Comparison of ENCODE assay signal across 12 cellular contexts in the genomic region with DNA sequence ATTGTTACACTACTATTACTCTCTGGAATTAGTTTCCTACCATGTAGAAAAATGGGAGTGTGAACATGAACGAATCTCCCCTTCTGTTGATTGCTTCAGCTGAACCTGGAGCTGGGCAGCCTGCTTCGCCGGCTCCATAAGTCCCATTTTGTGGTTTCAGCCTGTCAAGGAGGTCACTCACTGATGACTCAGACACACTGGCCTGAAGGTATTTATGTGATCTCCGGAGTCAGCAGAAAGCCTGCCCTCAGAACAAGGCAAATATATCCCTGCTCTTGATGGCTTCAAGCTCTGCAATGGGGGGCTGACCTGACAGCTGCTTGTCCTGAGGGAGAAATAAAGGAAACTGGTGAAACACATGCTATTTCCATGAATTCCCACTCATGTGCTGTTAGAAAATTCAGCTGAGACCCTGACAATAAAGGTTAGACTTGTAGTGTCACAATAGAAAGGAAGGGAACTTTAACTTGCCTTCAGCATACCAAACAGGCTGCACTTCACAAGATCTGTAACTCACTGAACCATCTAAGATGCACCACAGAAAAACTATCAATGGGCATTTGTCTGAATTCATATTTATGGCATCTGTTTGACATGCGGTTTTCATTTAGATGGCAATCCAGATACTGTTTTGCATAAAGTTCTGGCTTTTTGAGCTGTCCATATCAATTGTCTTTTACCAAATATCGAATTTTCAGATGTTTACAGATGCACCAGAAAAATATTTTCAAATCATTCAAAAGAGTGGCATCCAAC.
DNase-seq lines count a peak whose midpoint lies in the region; ATAC-seq and TF ChIP-seq lines count a peak whose summit lies in the region.
"Had no signal": no experiment of that assay in that cellular context is flagged by ENCODE, and none has a peak within 500 bp of the region (broad histone marks: within the 10 kb centered on the region; RNA-seq: fewer than 3 reads in every experiment).

No MANE protein-coding gene starts in this region.

- no peaks in the 10 kb centered on the region for H3K79me2 ChIP-seq in GM23338 (replicated peaks; ENCODE audit: insufficient read depth)

- H3K36me3 ChIP-seq in GM23338 (ENCODE audit: insufficient read depth) = no peaks in the 10 kb centered on the region
- H3K36me3 ChIP-seq: left ventricle myocardium inferior had no signal

- H3K9me2 ChIP-seq in GM23338 (ENCODE audit: insufficient read depth) = peaks cover 11% of the 10 kb centered on the region; the same call in 1 of the 2 replicates

- H3K4me1 Mint-ChIP-seq in GM23338 = no peaks in the 10 kb centered on the region
- H3K4me1 Mint-ChIP-seq in stimulated activated memory B cell treated with anti-CD40 and anti-IgM and Interleukin-4, amounts not matched to agents 10 μg/mL and 1 μg/mL and 100 μg/mL, for 72 hours = no peaks in the 10 kb centered on the region
- H3K4me1 Mint-ChIP-seq: central memory CD8-positive, alpha-beta T cell had no signal

- H3K27me3 ChIP-seq in GM23338 (ENCODE audit: insufficient read depth) = no peaks in the 10 kb centered on the region

- no peak overlapping the region for H3K4me3 ChIP-seq in GM23338
- no peak overlapping the region for H3K4me3 ChIP-seq in epithelial cell of proximal tubule (ENCODE audit: low read depth, low read length)
- no peak overlapping the region for H3K4me3 ChIP-seq in retinal pigment epithelial cell (ENCODE audit: low read length)
- H3K4me3 ChIP-seq: left ventricle myocardium inferior had no signal

- H3K4me2 ChIP-seq in GM23338 = no peak overlapping the region

- H4K20me1 ChIP-seq in GM23338 (replicated peaks; ENCODE audit: insufficient read depth) = no peaks in the 10 kb centered on the region

- H3K27ac ChIP-seq in GM23338 (ENCODE audit: low read depth) = no peak overlapping the region
- H3K27ac ChIP-seq: left ventricle myocardium inferior had no signal

- no peaks in the 10 kb centered on the region for H3K9me3 Mint-ChIP-seq in GM23338
- peaks cover 17% of the 10 kb centered on the region for H3K9me3 Mint-ChIP-seq in stimulated activated memory B cell treated with anti-CD40 and anti-IgM and Interleukin-4, amounts not matched to agents 10 μg/mL and 1 μg/mL and 100 μg/mL, for 72 hours

- DNase-seq in GM23338 (ENCODE audit: low spot score) (peak; percentile 8), RPMI7951 (ENCODE audit: low read depth) (peak; percentile 99), epithelial cell of proximal tubule (ENCODE audit: low read depth) (peak; percentile 48), retinal pigment epithelial cell (ENCODE audit: low read depth) (peak; percentile 86)
- no peak for DNase-seq in stimulated activated naive CD4-positive, alpha-beta T cell treated with Interleukin-2 at 50 U/mL for 16 hours (lab: John Stamatoyannopoulos, UW)
- no peak for DNase-seq in activated naive CD4-positive, alpha-beta T cell treated with Interleukin-2 at 50 U/mL for 16 hours
- DNase-seq: H7, left ventricle myocardium inferior, NCI-H510A treated with DMSO at 0.1 percent for 48 hours had no signal

- no peak for ATAC-seq in GM23338
- ATAC-seq in stimulated activated memory B cell treated with anti-CD40 and anti-IgM and Interleukin-4, amounts not matched to agents 10 μg/mL and 1 μg/mL and 100 μg/mL, for 72 hours = no peak
- no peak for ATAC-seq in GM18907 (IDR thresholded peaks at IDR 0.05; ENCODE audit: unreplicated experiment)

- no peaks in the 10 kb centered on the region for H3F3A ChIP-seq in GM23338 (replicated peaks; ENCODE audit: low read depth)

- no peak overlapping the region for H3K27ac Mint-ChIP-seq in GM23338
- no peak overlapping the region for H3K27ac Mint-ChIP-seq in stimulated activated memory B cell treated with anti-CD40 and anti-IgM and Interleukin-4, amounts not matched to agents 10 μg/mL and 1 μg/mL and 100 μg/mL, for 72 hours

- no peaks in the 10 kb centered on the region for H3K36me3 Mint-ChIP-seq in GM23338 (ENCODE audit: low read depth)
- no peaks in the 10 kb centered on the region for H3K36me3 Mint-ChIP-seq in stimulated activated memory B cell treated with anti-CD40 and anti-IgM and Interleukin-4, amounts not matched to agents 10 μg/mL and 1 μg/mL and 100 μg/mL, for 72 hours

- TF ChIP-seq CTCF in GM23338 (conservative IDR thresholded peaks at IDR 0.05; ENCODE audit: low read depth in 2 of 2) (no peak), epithelial cell of proximal tubule (conservative IDR thresholded peaks at IDR 0.05; ENCODE audit: low read depth, low read length) (no peak), retinal pigment epithelial cell (conservative IDR thresholded peaks at IDR 0.05; ENCODE audit: low read depth, low read length) (no peak)

- H3K4me3 Mint-ChIP-seq in GM23338 = no peak overlapping the region
- no peak overlapping the region for H3K4me3 Mint-ChIP-seq in stimulated activated memory B cell treated with anti-CD40 and anti-IgM and Interleukin-4, amounts not matched to agents 10 μg/mL and 1 μg/mL and 100 μg/mL, for 72 hours
- H3K4me3 Mint-ChIP-seq: central memory CD8-positive, alpha-beta T cell had no signal

- peaks cover 3% of the 10 kb centered on the region for H3K27me3 Mint-ChIP-seq in GM23338 (ENCODE audit: insufficient read depth, low read depth, poor library complexity)
- H3K27me3 Mint-ChIP-seq in stimulated activated memory B cell treated with anti-CD40 and anti-IgM and Interleukin-4, amounts not matched to agents 10 μg/mL and 1 μg/mL and 100 μg/mL, for 72 hours = peaks cover 8% of the 10 kb centered on the region
- H3K27me3 Mint-ChIP-seq: central memory CD8-positive, alpha-beta T cell had no signal

- H3K4me1 ChIP-seq in GM23338 (ENCODE audit: insufficient read depth) = no peaks in the 10 kb centered on the region
- H3K4me1 ChIP-seq: left ventricle myocardium inferior had no signal

- H2AFZ ChIP-seq in GM23338 = no peak overlapping the region

TF ChIP-seq in GM23338, 12 proteins besides CTCF, POLR2A, EP300 and RAD21:
- TF ChIP-seq NANOG (IDR thresholded peaks at IDR 0.05; ENCODE audit: borderline replicate concordance) = no peak
- TF ChIP-seq, protein P1, sequence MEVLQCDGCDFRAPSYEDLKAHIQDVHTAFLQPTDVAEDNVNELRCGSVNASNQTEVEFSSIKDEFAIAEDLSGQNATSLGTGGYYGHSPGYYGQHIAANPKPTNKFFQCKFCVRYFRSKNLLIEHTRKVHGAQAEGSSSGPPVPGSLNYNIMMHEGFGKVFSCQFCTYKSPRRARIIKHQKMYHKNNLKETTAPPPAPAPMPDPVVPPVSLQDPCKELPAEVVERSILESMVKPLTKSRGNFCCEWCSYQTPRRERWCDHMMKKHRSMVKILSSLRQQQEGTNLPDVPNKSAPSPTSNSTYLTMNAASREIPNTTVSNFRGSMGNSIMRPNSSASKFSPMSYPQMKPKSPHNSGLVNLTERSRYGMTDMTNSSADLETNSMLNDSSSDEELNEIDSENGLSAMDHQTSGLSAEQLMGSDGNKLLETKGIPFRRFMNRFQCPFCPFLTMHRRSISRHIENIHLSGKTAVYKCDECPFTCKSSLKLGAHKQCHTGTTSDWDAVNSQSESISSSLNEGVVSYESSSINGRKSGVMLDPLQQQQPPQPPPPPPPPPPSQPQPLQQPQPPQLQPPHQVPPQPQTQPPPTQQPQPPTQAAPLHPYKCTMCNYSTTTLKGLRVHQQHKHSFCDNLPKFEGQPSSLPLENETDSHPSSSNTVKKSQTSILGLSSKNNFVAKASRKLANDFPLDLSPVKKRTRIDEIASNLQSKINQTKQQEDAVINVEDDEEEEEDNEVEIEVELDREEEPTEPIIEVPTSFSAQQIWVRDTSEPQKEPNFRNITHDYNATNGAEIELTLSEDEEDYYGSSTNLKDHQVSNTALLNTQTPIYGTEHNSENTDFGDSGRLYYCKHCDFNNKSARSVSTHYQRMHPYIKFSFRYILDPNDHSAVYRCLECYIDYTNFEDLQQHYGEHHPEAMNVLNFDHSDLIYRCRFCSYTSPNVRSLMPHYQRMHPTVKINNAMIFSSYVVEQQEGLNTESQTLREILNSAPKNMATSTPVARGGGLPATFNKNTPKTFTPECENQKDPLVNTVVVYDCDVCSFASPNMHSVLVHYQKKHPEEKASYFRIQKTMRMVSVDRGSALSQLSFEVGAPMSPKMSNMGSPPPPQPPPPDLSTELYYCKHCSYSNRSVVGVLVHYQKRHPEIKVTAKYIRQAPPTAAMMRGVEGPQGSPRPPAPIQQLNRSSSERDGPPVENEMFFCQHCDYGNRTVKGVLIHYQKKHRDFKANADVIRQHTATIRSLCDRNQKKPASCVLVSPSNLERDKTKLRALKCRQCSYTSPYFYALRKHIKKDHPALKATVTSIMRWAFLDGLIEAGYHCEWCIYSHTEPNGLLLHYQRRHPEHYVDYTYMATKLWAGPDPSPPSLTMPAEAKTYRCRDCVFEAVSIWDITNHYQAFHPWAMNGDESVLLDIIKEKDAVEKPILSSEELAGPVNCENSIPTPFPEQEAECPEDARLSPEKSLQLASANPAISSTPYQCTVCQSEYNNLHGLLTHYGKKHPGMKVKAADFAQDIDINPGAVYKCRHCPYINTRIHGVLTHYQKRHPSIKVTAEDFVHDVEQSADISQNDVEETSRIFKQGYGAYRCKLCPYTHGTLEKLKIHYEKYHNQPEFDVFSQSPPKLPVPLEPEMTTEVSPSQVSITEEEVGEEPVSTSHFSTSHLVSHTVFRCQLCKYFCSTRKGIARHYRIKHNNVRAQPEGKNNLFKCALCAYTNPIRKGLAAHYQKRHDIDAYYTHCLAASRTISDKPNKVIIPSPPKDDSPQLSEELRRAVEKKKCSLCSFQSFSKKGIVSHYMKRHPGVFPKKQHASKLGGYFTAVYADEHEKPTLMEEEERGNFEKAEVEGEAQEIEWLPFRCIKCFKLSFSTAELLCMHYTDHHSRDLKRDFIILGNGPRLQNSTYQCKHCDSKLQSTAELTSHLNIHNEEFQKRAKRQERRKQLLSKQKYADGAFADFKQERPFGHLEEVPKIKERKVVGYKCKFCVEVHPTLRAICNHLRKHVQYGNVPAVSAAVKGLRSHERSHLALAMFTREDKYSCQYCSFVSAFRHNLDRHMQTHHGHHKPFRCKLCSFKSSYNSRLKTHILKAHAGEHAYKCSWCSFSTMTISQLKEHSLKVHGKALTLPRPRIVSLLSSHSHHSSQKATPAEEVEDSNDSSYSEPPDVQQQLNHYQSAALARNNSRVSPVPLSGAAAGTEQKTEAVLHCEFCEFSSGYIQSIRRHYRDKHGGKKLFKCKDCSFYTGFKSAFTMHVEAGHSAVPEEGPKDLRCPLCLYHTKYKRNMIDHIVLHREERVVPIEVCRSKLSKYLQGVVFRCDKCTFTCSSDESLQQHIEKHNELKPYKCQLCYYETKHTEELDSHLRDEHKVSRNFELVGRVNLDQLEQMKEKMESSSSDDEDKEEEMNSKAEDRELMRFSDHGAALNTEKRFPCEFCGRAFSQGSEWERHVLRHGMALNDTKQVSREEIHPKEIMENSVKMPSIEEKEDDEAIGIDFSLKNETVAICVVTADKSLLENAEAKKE (CRISPR knock-in tag; IDR thresholded peaks at IDR 0.05) = no peak

Comparison
In these comparisons a context has a peak if more than half of its experiments do, and no peak if none do; other contexts are left out.
1. DNase-seq: peak in GM23338 (single experiment), RPMI7951 (single experiment), epithelial cell of proximal tubule (single experiment) and retinal pigment epithelial cell (single experiment); none in stimulated activated naive CD4-positive, alpha-beta T cell treated with Interleukin-2 at 50 U/mL for 16 hours (single experiment) and activated naive CD4-positive, alpha-beta T cell treated with Interleukin-2 at 50 U/mL for 16 hours (single experiment).